In genomic region chr3:133301194-133301593, GRCh38 we compare ENCODE assay signal across 15 cellular contexts.
DNase-seq lines count a peak whose midpoint lies in the region; FAIRE-seq and TF ChIP-seq lines count a peak whose summit lies in the region.
"Had no signal": no experiment of that assay in that cellular context is flagged by ENCODE, and none has a peak within 500 bp of the region (broad histone marks: within the 10 kb centered on the region; RNA-seq: fewer than 3 reads in every experiment).

No MANE protein-coding gene starts in this region.

- no peak for FAIRE-seq in bronchial epithelial cell (lab: Jason Lieb, UNC)

- no peak for TF ChIP-seq CTCF in AG09319 (IDR thresholded peaks at IDR 0.05; ENCODE audit: low read depth, low read length)
- no peak for TF ChIP-seq CTCF in bronchial epithelial cell (IDR thresholded peaks at IDR 0.05; ENCODE audit: insufficient read depth, low read length, severe bottlenecking)

- H3K4me3 ChIP-seq in bronchial epithelial cell (ENCODE audit: low read depth, low read length), result no peak overlapping the region
- H3K4me3 ChIP-seq: psoas muscle had no signal

- H3K36me3 ChIP-seq in bronchial epithelial cell (ENCODE audit: control insufficient read depth, insufficient read depth, low read length), result no peaks in the 10 kb centered on the region

- peak; percentile 1 for DNase-seq in AG09319 (ENCODE audit: extremely low read depth, low read depth)
- DNase-seq in M059J (ENCODE audit: low read depth), result peak; percentile 97
- DNase-seq in bronchial epithelial cell (ENCODE audit: low read depth), result peak; percentile 87
- peak; percentile 27 to 78 for DNase-seq in lung microvascular endothelial cell (ENCODE audit: low read depth in 2 of 2)
- no peak for DNase-seq in NCI-H748 (lab: John Stamatoyannopoulos, UW; ENCODE audit: unreplicated experiment)
- no peak for DNase-seq in superior temporal gyrus (ENCODE audit: extremely low spot score)
- no peak for DNase-seq in NCI-H1694 treated with DMSO at 0.1 percent for 48 hours (lab: John Stamatoyannopoulos, UW)
- no peak for DNase-seq in NCI-H82 treated with DMSO at 0.1 percent for 48 hours (lab: John Stamatoyannopoulos, UW; ENCODE audit: unreplicated experiment)
- DNase-seq: activated naive CD4-positive, alpha-beta T cell; GDM1; NCI-H1417 treated with DMSO at 0.1 percent for 48 hours; NCI-H510A treated with DMSO at 0.1 percent for 48 hours; psoas muscle; stimulated activated CD4-positive, alpha-beta T cell treated with anti-CD3 and anti-CD28 coated beads, Interleukin-4, amount 100 ng/mL, for 4 hours; stimulated activated naive B cell treated with anti-CD40 and anti-IgM and Interleukin-4, amounts not matched to agents 10 μg/mL and 1 μg/mL and 100 μg/mL, for 72 hours had no signal

- H3K27me3 ChIP-seq in bronchial epithelial cell (ENCODE audit: control insufficient read depth, insufficient read depth, low read length), result no peaks in the 10 kb centered on the region

Comparison
In these comparisons a context has a peak if more than half of its experiments do, and no peak if none do; other contexts are left out.
1. DNase-seq: peak in AG09319 (single experiment), M059J (single experiment), bronchial epithelial cell (single experiment) and lung microvascular endothelial cell (2 of 2); none in NCI-H748 (single experiment), superior temporal gyrus (single experiment), NCI-H1694 treated with DMSO at 0.1 percent for 48 hours (single experiment) and NCI-H82 treated with DMSO at 0.1 percent for 48 hours (single experiment).